2 cellular contexts compared by ENCODE assay signal in genomic region chr1:171769171-171769570, GRCh38.
TF ChIP-seq lines count a peak whose summit lies in the region.

No MANE protein-coding gene starts in this region.

TF ChIP-seq in HepG2, 621 proteins besides CTCF, POLR2A, EP300 and RAD21:
- TF ChIP-seq MAFK (conservative IDR thresholded peaks at IDR 0.05 in 1 of 2, IDR thresholded peaks at IDR 0.05 in 1 of 2; ENCODE audit: low read length in 2 of 2) (peak; percentile 87 to 93), ZMYM3 (CRISPR knock-in tag; IDR thresholded peaks at IDR 0.05) (no peak), MAFF (IDR thresholded peaks at IDR 0.05; ENCODE audit: low read depth, low read length) (peak; percentile 85)

TF ChIP-seq in K562, 482 proteins besides CTCF, POLR2A, EP300 and RAD21:
- TF ChIP-seq MAFG (tag; conservative IDR thresholded peaks at IDR 0.05) (peak; percentile 89), DACH1 (IDR thresholded peaks at IDR 0.05; ENCODE audit: partially characterized antibody) (no peak), SP2 (IDR thresholded peaks at IDR 0.05; ENCODE audit: extremely low read depth, low read depth, low read length, poor library complexity, severe bottlenecking) (no peak), ZNF316 (IDR thresholded peaks at IDR 0.05) (peak; percentile 97), C11orf30 (IDR thresholded peaks at IDR 0.05; ENCODE audit: low read depth) (peak; percentile 95), MITF (IDR thresholded peaks at IDR 0.05) (no peak), MAFF (IDR thresholded peaks at IDR 0.05; ENCODE audit: low read length) (peak; percentile 96), NFE2 (IDR thresholded peaks at IDR 0.05; ENCODE audit: low read depth) (peak; percentile 72), CBFB (CRISPR knock-in tag; IDR thresholded peaks at IDR 0.05) (no peak), MAFK (IDR thresholded peaks at IDR 0.05; ENCODE audit: low read length) (peak; percentile 95), MGA (IDR thresholded peaks at IDR 0.05) (0 out of 2 replicates have a peak, but pooled peaks have one; percentile 10)
